23 cellular contexts compared by ENCODE assay signal in the genomic region with DNA sequence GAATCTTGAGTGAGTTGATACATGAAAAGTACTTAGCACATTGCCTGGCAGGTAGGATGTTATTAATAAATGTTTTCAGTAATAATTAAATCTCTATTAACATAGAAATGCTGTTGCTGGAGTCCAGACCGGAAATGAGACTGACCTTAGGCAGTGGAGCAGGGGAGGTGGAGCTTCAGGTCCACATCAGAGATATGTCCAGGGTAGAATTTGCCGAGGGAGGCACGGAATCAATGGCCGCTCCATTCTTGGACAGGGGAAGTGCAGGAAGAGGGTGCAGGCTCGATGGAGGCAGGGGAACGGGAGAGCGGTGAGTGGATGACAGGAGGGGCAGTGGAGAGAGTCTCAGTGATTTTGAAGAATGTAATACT.
"Had no signal": no experiment of that assay in that cellular context is flagged by ENCODE, and none has a peak within 500 bp of the region (broad histone marks: within the 10 kb centered on the region; RNA-seq: fewer than 3 reads in every experiment).

No MANE protein-coding gene starts in this region.

- H3K36me3 ChIP-seq: adrenal gland, ascending aorta, brain microvascular endothelial cell, WERI-Rb-1 had no signal

- H3K4me3 Mint-ChIP-seq: activated CD8-positive, alpha-beta T cell treated with anti-CD3 and anti-CD28 coated beads, Interleukin-2, amount 10 ng/mL, durations not matched to agents 7 days and 5 days; dendritic cell treated with granulocyte-macrophage colony-stimulating factor and Interleukin-4, amounts not matched to agents 40 ng/mL and 50 ng/mL, for 4 days; natural killer cell had no signal

- H3K9me3 Mint-ChIP-seq: dendritic cell treated with granulocyte-macrophage colony-stimulating factor and Interleukin-4, amounts not matched to agents 40 ng/mL and 50 ng/mL, for 4 days; natural killer cell had no signal

- H3K27ac ChIP-seq: ascending aorta, brain microvascular endothelial cell, right atrium auricular region, stomach, suprapubic skin, WERI-Rb-1 had no signal

- H3K27me3 ChIP-seq: adrenal gland, ascending aorta, brain microvascular endothelial cell, right atrium auricular region, stomach, suprapubic skin, tibial nerve had no signal

- H3K27me3 Mint-ChIP-seq: progenitor cell of endocrine pancreas had no signal

- H3K27ac Mint-ChIP-seq: activated CD8-positive, alpha-beta T cell treated with anti-CD3 and anti-CD28 coated beads, Interleukin-2, amount 10 ng/mL, durations not matched to agents 7 days and 5 days; activated naive CD4-positive, alpha-beta T cell treated with anti-CD3 and anti-CD28 coated beads, Interleukin-2, amount 50 U/mL, for 72 hours; dendritic cell treated with granulocyte-macrophage colony-stimulating factor and Interleukin-4, amounts not matched to agents 40 ng/mL and 50 ng/mL, for 4 days; natural killer cell; progenitor cell of endocrine pancreas had no signal

- H3K4me3 ChIP-seq: adrenal gland, ascending aorta, right atrium auricular region, stomach, suprapubic skin, tibial nerve had no signal

- H3K36me3 Mint-ChIP-seq: natural killer cell had no signal

- H3K4me1 ChIP-seq: adrenal gland, ascending aorta, right atrium auricular region had no signal

- DNase-seq: activated CD4-positive, alpha-beta T cell treated with anti-CD3 and anti-CD28 coated beads, Interleukin-2, amount 50 U/mL, for 1 hour; activated CD4-positive, CD25-positive, alpha-beta regulatory T cell treated with anti-CD3 and anti-CD28 coated beads, Interleukin-2, amount 50 U/mL, for 72 hours; activated CD8-positive, alpha-beta T cell treated with anti-CD3 and anti-CD28 coated beads, Interleukin-2, amount 10 ng/mL, durations not matched to agents 7 days and 5 days; adrenal gland; brain microvascular endothelial cell; effector CD8-positive, alpha-beta T cell; erythroblast; head of caudate nucleus; hypothalamus; left ventricle myocardium superior; midbrain; natural killer cell; stimulated activated CD4-positive, alpha-beta T cell treated with anti-CD3 and anti-CD28 coated beads, Interleukin-12 subunit alpha, Interleukin-12 subunit beta, amount 100 ng/mL, for 4 hours; stimulated activated CD4-positive, alpha-beta T cell treated with anti-CD3 and anti-CD28 coated beads, Interleukin-4, amount 100 ng/mL, for 4 hours; stomach; WERI-Rb-1 had no signal

- H3K4me1 Mint-ChIP-seq: natural killer cell had no signal

- ATAC-seq: activated CD8-positive, alpha-beta T cell treated with anti-CD3 and anti-CD28 coated beads, Interleukin-2, amount 10 ng/mL, durations not matched to agents 7 days and 5 days had no signal
